8 cellular contexts compared by ENCODE assay signal in genomic region chr3:132659370-132660055, GRCh38. TPM values are rescaled to one million over a fixed set of nuclear protein-coding genes. Genes with fewer than 3 reads are reported as not detected.
DNase-seq lines count a peak whose midpoint lies in the region; ATAC-seq and TF ChIP-seq lines count a peak whose summit lies in the region.

ACAD11 (minus strand) TSS chr3:132659809; CDS start chr3:132659751, 58 bp downstream.

- H3K23ac ChIP-seq in mesenchymal stem cell (ENCODE audit: low read length in 2 of 2): peak within 1 kb of the TSS in 1 of 2 experiments; percentile 100

- peak; percentile 26 for ATAC-seq in CD8-positive, alpha-beta T cell
- ATAC-seq in GM19043 (IDR thresholded peaks at IDR 0.05; ENCODE audit: low read depth, unreplicated experiment): peak; percentile 46
- ATAC-seq in HG03280 (IDR thresholded peaks at IDR 0.05; ENCODE audit: unreplicated experiment): peak; percentile 56
- ATAC-seq in stimulated activated effector memory CD8-positive, alpha-beta T cell treated with anti-CD3 and anti-CD28 coated beads, Interleukin-12 subunit alpha, Interleukin-12 subunit beta, amount 100 ng/mL, for 72 hours: peak; percentile 60

- peak within 1 kb of the TSS; percentile 80 for H3K4me3 ChIP-seq in CD8-positive, alpha-beta T cell (ENCODE audit: low read depth, low read length)
- peak within 1 kb of the TSS; percentile 94 to 96 for H3K4me3 ChIP-seq in mesenchymal stem cell (ENCODE audit: insufficient read depth in 1 of 2, low read depth in 1 of 2, low read length in 2 of 2)

- no peaks in the 10 kb centered on the region for H3K9me3 ChIP-seq in CD8-positive, alpha-beta T cell (ENCODE audit: low read length)
- H3K9me3 ChIP-seq in mesenchymal stem cell (ENCODE audit: control insufficient read depth, low read length): no peaks in the 10 kb centered on the region

- H4K91ac ChIP-seq in mesenchymal stem cell (ENCODE audit: low read length): peak within 1 kb of the TSS; percentile 94

- peak within 1 kb of the TSS; percentile 89 for H3K27ac ChIP-seq in CD8-positive, alpha-beta T cell (ENCODE audit: low read depth, low read length)
- peak within 1 kb of the TSS; percentile 73 for H3K27ac ChIP-seq in mesenchymal stem cell (ENCODE audit: low read length, poor library complexity, severe bottlenecking)

- peak within 1 kb of the TSS; percentile 81 to 100 for H3K18ac ChIP-seq in mesenchymal stem cell (ENCODE audit: low read depth in 1 of 2, low read length in 2 of 2)

- intact Hi-C loops in CD8-positive, alpha-beta T cell (cut with DNase I, micrococcal nuclease): loop anchor here (1.0 to 10.0 kb wide), 10 partner anchors 15 to 1825 kb away; partner anchors contain the start of genes CDV3 (in 2 of the 2), DNAJC13 (in 2 of the 2), ANAPC13 (in 1 of the 2) and ASTE1 (in 1 of the 2)

- H3K4ac ChIP-seq in mesenchymal stem cell (ENCODE audit: low read depth in 1 of 2, low read length in 2 of 2): peak within 1 kb of the TSS; percentile 91 to 100

- H3K4me1 Mint-ChIP-seq in CD8-positive, alpha-beta T cell (ENCODE audit: low read depth): peaks cover 69% of the 10 kb centered on the region
- H3K4me1 Mint-ChIP-seq in stimulated activated effector memory CD8-positive, alpha-beta T cell treated with anti-CD3 and anti-CD28 coated beads, Interleukin-12 subunit alpha, Interleukin-12 subunit beta, amount 100 ng/mL, for 72 hours: peaks cover 44% of the 10 kb centered on the region

- H2BK12ac ChIP-seq in mesenchymal stem cell (ENCODE audit: low read length in 2 of 2): peak within 1 kb of the TSS in 1 of 2 experiments; percentile 78

- peak within 1 kb of the TSS; percentile 100 for H2AFZ ChIP-seq in mesenchymal stem cell (ENCODE audit: low read depth, low read length)

- DNase-seq in CD8-positive, alpha-beta T cell: peak in 6 of 7 experiments; percentile 2 to 61 (median 26)
- DNase-seq in NCI-H446 treated with DMSO at 0.1 percent for 48 hours (lab: John Stamatoyannopoulos, UW): peak; percentile 76
- DNase-seq in activated CD4-positive, alpha-beta T cell treated with anti-CD3 and anti-CD28 coated beads, Interleukin-2, amount 50 U/mL, for 48 hours: peak; percentile 41 to 61
- DNase-seq in mesenchymal stem cell: peak; percentile 90
- DNase-seq in stimulated activated effector memory CD8-positive, alpha-beta T cell treated with anti-CD3 and anti-CD28 coated beads, Interleukin-12 subunit alpha, Interleukin-12 subunit beta, amount 100 ng/mL, for 72 hours (ENCODE audit: low spot score in 2 of 2): peak; percentile 23 to 78

- peak within 1 kb of the TSS; percentile 89 for H4K8ac ChIP-seq in mesenchymal stem cell (ENCODE audit: low read length)

- in situ Hi-C loops in endometrial microvascular endothelial cells (cut with HindIII; ENCODE audit: inconsistent ontology term, low pct_unique_long_range_greater_than_20kb, low sequenced_read_pairs): no loop called here

- H3K27me3 Mint-ChIP-seq in CD8-positive, alpha-beta T cell (ENCODE audit: low read depth): no peaks in the 10 kb centered on the region

- TF ChIP-seq CTCF in CD8-positive, alpha-beta T cell (IDR thresholded peaks at IDR 0.05): peak; percentile 8

- no peaks in the 10 kb centered on the region for H3K27me3 ChIP-seq in CD8-positive, alpha-beta T cell (ENCODE audit: insufficient read depth, low read length)
- no peaks in the 10 kb centered on the region for H3K27me3 ChIP-seq in mesenchymal stem cell (ENCODE audit: control insufficient read depth in 1 of 2, insufficient read depth in 1 of 2, low read length in 2 of 2)

- H3K4me2 ChIP-seq in mesenchymal stem cell (ENCODE audit: low read length, poor library complexity, severe bottlenecking): peak within 1 kb of the TSS; percentile 60

- POLR2A ChIA-PET in CD8-positive, alpha-beta T cell (lab: Charles Lee): interaction anchor here (1.3 kb wide), 1 partner anchor 62 kb away, joined by 3 read pairs; the partner anchor contains the start of gene NPHP3

- CTCF ChIA-PET in CD8-positive, alpha-beta T cell (lab: Charles Lee): interaction anchor here (0.9 to 1.6 kb wide), 4 partner anchors 8 to 124 kb away, joined by 3 to 6 read pairs (median 4); no protein-coding TSS in a partner anchor

- H3K36me3 ChIP-seq in CD8-positive, alpha-beta T cell (ENCODE audit: insufficient read depth, low read length): no peaks in the 10 kb centered on the region
- no peaks in the 10 kb centered on the region for H3K36me3 ChIP-seq in mesenchymal stem cell (ENCODE audit: control insufficient read depth in 1 of 2, insufficient read depth in 2 of 2, low read depth in 1 of 2, low read length in 2 of 2)

- H3K27ac Mint-ChIP-seq in CD8-positive, alpha-beta T cell: peak within 1 kb of the TSS; percentile 98
- H3K27ac Mint-ChIP-seq in stimulated activated effector memory CD8-positive, alpha-beta T cell treated with anti-CD3 and anti-CD28 coated beads, Interleukin-12 subunit alpha, Interleukin-12 subunit beta, amount 100 ng/mL, for 72 hours: peak within 1 kb of the TSS; percentile 99

- peaks cover 6% of the 10 kb centered on the region for H3K79me1 ChIP-seq in mesenchymal stem cell (replicated peaks; ENCODE audit: low read length, poor library complexity, severe bottlenecking)

- peaks cover 35% of the 10 kb centered on the region for H3K4me1 ChIP-seq in CD8-positive, alpha-beta T cell (ENCODE audit: insufficient read depth, low read length)
- no peaks in the 10 kb centered on the region for H3K4me1 ChIP-seq in mesenchymal stem cell (ENCODE audit: control insufficient read depth, insufficient read depth, low read depth, low read length)

- H2BK5ac ChIP-seq in mesenchymal stem cell (ENCODE audit: low read depth, low read length, poor library complexity, severe bottlenecking): peak within 1 kb of the TSS; percentile 60

- H2BK15ac ChIP-seq in mesenchymal stem cell (ENCODE audit: low read depth, poor library complexity, severe bottlenecking): peak within 1 kb of the TSS; percentile 76

- H3K14ac ChIP-seq in mesenchymal stem cell (ENCODE audit: low read length in 2 of 2): peak within 1 kb of the TSS in 1 of 2 experiments; percentile 94

- H3K36me3 Mint-ChIP-seq in CD8-positive, alpha-beta T cell: peaks cover 18% of the 10 kb centered on the region
- peaks cover 18% of the 10 kb centered on the region for H3K36me3 Mint-ChIP-seq in stimulated activated effector memory CD8-positive, alpha-beta T cell treated with anti-CD3 and anti-CD28 coated beads, Interleukin-12 subunit alpha, Interleukin-12 subunit beta, amount 100 ng/mL, for 72 hours

- H3K4me3 Mint-ChIP-seq in CD8-positive, alpha-beta T cell: peak within 1 kb of the TSS; percentile 96
- H3K4me3 Mint-ChIP-seq in stimulated activated effector memory CD8-positive, alpha-beta T cell treated with anti-CD3 and anti-CD28 coated beads, Interleukin-12 subunit alpha, Interleukin-12 subunit beta, amount 100 ng/mL, for 72 hours: peak within 1 kb of the TSS; percentile 96

- H3K9ac ChIP-seq in mesenchymal stem cell (ENCODE audit: low read length): peak within 1 kb of the TSS; percentile 96

- H2AK5ac ChIP-seq in mesenchymal stem cell (ENCODE audit: low read length, severe bottlenecking): no peak within 1 kb of the TSS

- peak within 1 kb of the TSS; percentile 80 for H2BK120ac ChIP-seq in mesenchymal stem cell (ENCODE audit: low read depth, low read length)

- WGBS in mesenchymal stem cell: 3% methylated on average over 34 of the region's 34 CpGs

- H3K9me3 Mint-ChIP-seq in CD8-positive, alpha-beta T cell: no peaks in the 10 kb centered on the region
- H3K9me3 Mint-ChIP-seq in stimulated activated effector memory CD8-positive, alpha-beta T cell treated with anti-CD3 and anti-CD28 coated beads, Interleukin-12 subunit alpha, Interleukin-12 subunit beta, amount 100 ng/mL, for 72 hours: no peaks in the 10 kb centered on the region

RNA-seq across cellular contexts. Expression of gene ACAD11, which starts in this region (rescaled TPM):
- total RNA-seq in CD8-positive, alpha-beta T cell: 10 to 100 TPM; 30.0 to 31.6 TPM
- 18.6 TPM for total RNA-seq in endometrial microvascular endothelial cells (ENCODE audit: inconsistent ontology term)
- 14.3 TPM for polyA plus RNA-seq in mesenchymal stem cell (2013, experiment 1 of 2)
- 14.1 TPM for polyA plus RNA-seq in mesenchymal stem cell (2013, experiment 2 of 2)

Comparison
In these comparisons a context has a peak if more than half of its experiments do, and no peak if none do; other contexts are left out.
1. Peak in every context shown above with its lines: DNase-seq, ATAC-seq, H3K4me3 ChIP-seq and H3K27ac ChIP-seq.
2. DNase-seq: peak in every context shown above with its lines; median percentile 90 in mesenchymal stem cell; 76 in NCI-H446 treated with DMSO at 0.1 percent for 48 hours; 51 in activated CD4-positive, alpha-beta T cell treated with anti-CD3 and anti-CD28 coated beads, Interleukin-2, amount 50 U/mL, for 48 hours; 50 in stimulated activated effector memory CD8-positive, alpha-beta T cell treated with anti-CD3 and anti-CD28 coated beads, Interleukin-12 subunit alpha, Interleukin-12 subunit beta, amount 100 ng/mL, for 72 hours; 26 in CD8-positive, alpha-beta T cell.